ENCODE assay signal across 23 cellular contexts in the genomic region with DNA sequence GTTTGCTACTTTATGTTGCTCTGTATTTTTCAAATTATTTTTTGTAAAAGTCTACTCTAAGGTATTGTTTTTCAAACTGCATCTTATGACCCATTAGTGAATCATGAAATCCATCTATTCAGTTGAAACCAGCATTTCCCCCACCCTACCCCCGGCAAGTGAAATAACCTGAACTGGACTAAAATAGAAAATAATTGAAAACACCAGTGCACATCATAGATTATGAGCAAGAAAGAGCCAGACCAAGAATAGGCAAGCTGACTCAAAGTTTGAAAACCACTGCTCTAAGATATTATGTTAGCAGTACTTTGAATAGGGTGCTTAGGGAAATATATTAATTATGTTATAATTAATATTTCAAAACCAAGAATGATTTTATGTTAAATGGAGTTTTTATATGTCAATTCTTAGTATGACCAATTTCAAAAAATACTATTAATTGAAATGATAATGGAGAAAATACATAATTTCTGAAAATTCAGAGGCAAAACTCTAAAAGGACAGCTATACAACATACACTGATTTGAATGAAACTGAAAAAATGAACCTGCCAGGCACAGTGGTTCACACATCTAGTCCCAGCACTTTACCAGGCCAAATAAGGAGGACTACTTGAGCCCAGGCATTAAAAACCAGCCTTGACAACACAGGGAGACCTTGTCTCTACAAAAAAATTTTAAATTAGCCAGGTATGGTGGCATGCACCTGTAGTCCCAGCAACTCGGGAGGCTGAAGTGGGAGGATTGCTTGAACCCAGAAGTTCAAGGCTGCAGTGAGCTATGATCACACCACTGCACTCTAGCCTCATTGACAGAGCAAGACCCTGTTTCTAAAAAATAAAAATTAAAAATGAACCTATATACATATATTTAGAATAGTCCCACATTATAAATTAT.
DNase-seq lines count a peak whose midpoint lies in the region; ATAC-seq, FAIRE-seq and TF ChIP-seq lines count a peak whose summit lies in the region.
"Had no signal": no experiment of that assay in that cellular context is flagged by ENCODE, and none has a peak within 500 bp of the region (broad histone marks: within the 10 kb centered on the region; RNA-seq: fewer than 3 reads in every experiment).

No MANE protein-coding gene starts in this region.

- FAIRE-seq in A549 (lab: Jason Lieb, UNC): no peak

- POLR2A ChIA-PET in A549 (lab: Yijun Ruan, JAX): no interaction called here
- POLR2A ChIA-PET in A673 (lab: Charles Lee; ENCODE audit: low non-redundant PET): no interaction called here

- intact Hi-C loops in A673 (cut with micrococcal nuclease; ENCODE audit: unreplicated experiment): no loop called here

- no TSS peak for BruUV-seq in A673 (replicated peaks; lab: Mats Ljungman, UMichigan)

- H3K36me3 ChIP-seq in adipocyte (ENCODE audit: control insufficient read depth, insufficient read depth, low read length, severe bottlenecking): no peaks in the 10 kb centered on the region
- no peaks in the 10 kb centered on the region for H3K36me3 ChIP-seq in A673 (ENCODE audit: insufficient read depth, low read length, poor library complexity, severe bottlenecking)
- H3K36me3 ChIP-seq: upper lobe of left lung had no signal

- no peak overlapping the region for H3K27ac ChIP-seq in A549
- no peak overlapping the region for H3K27ac ChIP-seq in A673 (ENCODE audit: low read depth, low read length, poor library complexity, severe bottlenecking)
- H3K27ac ChIP-seq: hepatocyte had no signal

- no peak for TF ChIP-seq EP300 in A549 (IDR thresholded peaks at IDR 0.05)

- TF ChIP-seq POLR2A in A549 (IDR thresholded peaks at IDR 0.05; ENCODE audit: low read length): no peak

- no peak for ATAC-seq in A549
- peak; percentile 43 for ATAC-seq in HG02759 (IDR thresholded peaks at IDR 0.05; ENCODE audit: unreplicated experiment)
- ATAC-seq in effector memory CD8-positive, alpha-beta T cell (replicated peaks): no peak
- ATAC-seq: natural killer cell treated with Interleukin-12 subunit alpha and Interleukin-12 subunit beta and Interleukin-15 and Interleukin-18, amount 100 ng/mL, for 72 hours; Panc1 had no signal

- TF ChIP-seq CTCF in A549 (IDR thresholded peaks at IDR 0.05): no peak
- no peak for TF ChIP-seq CTCF in GM13976 (IDR thresholded peaks at IDR 0.05; ENCODE audit: borderline replicate concordance, control extremely low read depth, extremely low read depth, insufficient read depth, missing control alignments)
- no peak for TF ChIP-seq CTCF in A673 (conservative IDR thresholded peaks at IDR 0.05; ENCODE audit: low read depth, low read length)

- no peak for TF ChIP-seq RAD21 in A549 (conservative IDR thresholded peaks at IDR 0.05 in 1 of 2, IDR thresholded peaks at IDR 0.05 in 1 of 2)

- H3K9me3 Mint-ChIP-seq in effector memory CD8-positive, alpha-beta T cell: no peaks in the 10 kb centered on the region
- H3K9me3 Mint-ChIP-seq: natural killer cell treated with Interleukin-12 subunit alpha and Interleukin-12 subunit beta and Interleukin-15 and Interleukin-18, amount 100 ng/mL, for 72 hours had no signal

- H3K4me1 ChIP-seq in A549: peaks cover 37% of the 10 kb centered on the region
- H3K4me1 ChIP-seq in adipocyte (ENCODE audit: control insufficient read depth, insufficient read depth, low read length): peaks cover 32% of the 10 kb centered on the region
- no peaks in the 10 kb centered on the region for H3K4me1 ChIP-seq in A673 (ENCODE audit: insufficient read depth, low read length, poor library complexity, severe bottlenecking)

- in situ Hi-C loops in GM13976 (cut with MboI; ENCODE audit: low sequenced_read_pairs, unreplicated experiment): no loop called here

- no peak for DNase-seq in A549 (ENCODE audit: low read depth in 1 of 2, low spot score in 1 of 2)
- DNase-seq in GM13976 (ENCODE audit: low spot score): peak; percentile 36
- no peak for DNase-seq in adipocyte (ENCODE audit: low read depth)
- no peak for DNase-seq in SHP77 (lab: John Stamatoyannopoulos, UW)
- DNase-seq in A673 (ENCODE audit: low spot score): no peak
- DNase-seq in effector memory CD8-positive, alpha-beta T cell: no peak
- DNase-seq in NCI-H1436 treated with DMSO at 0.1 percent for 48 hours (lab: John Stamatoyannopoulos, UW): no peak
- DNase-seq: activated CD4-positive, alpha-beta T cell treated with anti-CD3 and anti-CD28 coated beads for 48 hours; activated CD8-positive, alpha-beta memory T cell treated with anti-CD3 and anti-CD28 coated beads, Interleukin-2, amount 50 U/mL, for 4 hours; anterior cingulate cortex; cerebellar nuclear complex; effector memory CD4-positive, alpha-beta T cell; KG1; NCI-H1092; NCI-H774; stimulated activated CD4-positive, alpha-beta T cell treated with anti-CD3 and anti-CD28 coated beads, Interleukin-12 subunit alpha, Interleukin-12 subunit beta, amount 100 ng/mL, for 4 hours; stimulated activated naive CD4-positive, alpha-beta T cell; upper lobe of left lung had no signal

- no peak overlapping the region for H3K27ac Mint-ChIP-seq in effector memory CD8-positive, alpha-beta T cell
- H3K27ac Mint-ChIP-seq: natural killer cell treated with Interleukin-12 subunit alpha and Interleukin-12 subunit beta and Interleukin-15 and Interleukin-18, amount 100 ng/mL, for 72 hours had no signal

- H3K4me3 ChIP-seq in A549 (no peak overlapping the region), adipocyte (ENCODE audit: low read length) (peak overlapping the region; percentile 50), A673 (ENCODE audit: low read depth, low read length, poor library complexity, severe bottlenecking) (no peak overlapping the region)
- H3K4me3 ChIP-seq: hepatocyte, upper lobe of left lung had no signal

- peaks cover 0 to under 1% of the 10 kb centered on the region in 2 donors for H3K4me1 Mint-ChIP-seq in effector memory CD8-positive, alpha-beta T cell (ENCODE audit: low read depth in 2 of 2)

- no peaks in the 10 kb centered on the region for H3K27me3 Mint-ChIP-seq in effector memory CD8-positive, alpha-beta T cell
- H3K27me3 Mint-ChIP-seq: natural killer cell treated with Interleukin-12 subunit alpha and Interleukin-12 subunit beta and Interleukin-15 and Interleukin-18, amount 100 ng/mL, for 72 hours had no signal

- H3K9me3 ChIP-seq in A549 (no peaks in the 10 kb centered on the region), adipocyte (ENCODE audit: control insufficient read depth, low read length) (no peaks in the 10 kb centered on the region), A673 (ENCODE audit: low read depth, low read length, poor library complexity, severe bottlenecking) (no peaks in the 10 kb centered on the region)
- H3K9me3 ChIP-seq: Caco-2, upper lobe of left lung had no signal

- peak overlapping the region; percentile 68 for H3K4me2 ChIP-seq in A549
- H3K4me2 ChIP-seq: hepatocyte had no signal

- CTCF ChIA-PET in A549 (lab: Yijun Ruan, JAX) (no interaction called here), A673 (lab: Charles Lee) (no interaction called here)

- WGBS in A549 (ENCODE audit: missing lambda C conversion rate): 83% methylated on average over 2 of the region's 2 CpGs

- H3K9ac ChIP-seq in adipocyte (ENCODE audit: low read length): no peak overlapping the region

- no peaks in the 10 kb centered on the region for H3K36me3 Mint-ChIP-seq in effector memory CD8-positive, alpha-beta T cell (ENCODE audit: insufficient read depth)
- H3K36me3 Mint-ChIP-seq: natural killer cell treated with Interleukin-12 subunit alpha and Interleukin-12 subunit beta and Interleukin-15 and Interleukin-18, amount 100 ng/mL, for 72 hours had no signal

- H3K27me3 ChIP-seq in adipocyte (replicated peaks; ENCODE audit: control insufficient read depth, insufficient read depth, low read length) (no peaks in the 10 kb centered on the region), A673 (replicated peaks; ENCODE audit: insufficient read depth, low read depth, low read length, poor library complexity) (no peaks in the 10 kb centered on the region)
- H3K27me3 ChIP-seq: hepatocyte, upper lobe of left lung had no signal

- no peak overlapping the region for H3K4me3 Mint-ChIP-seq in effector memory CD8-positive, alpha-beta T cell
- H3K4me3 Mint-ChIP-seq: natural killer cell treated with Interleukin-12 subunit alpha and Interleukin-12 subunit beta and Interleukin-15 and Interleukin-18, amount 100 ng/mL, for 72 hours had no signal

TF ChIP-seq in A549, 52 proteins besides CTCF, POLR2A, EP300 and RAD21:
- no peak for TF ChIP-seq FOSL2 (IDR thresholded peaks at IDR 0.05)
- no peak for TF ChIP-seq FOSL2 (CRISPR knock-in tag; IDR thresholded peaks at IDR 0.05)
- TF ChIP-seq CHD4 (IDR thresholded peaks at IDR 0.05; ENCODE audit: borderline replicate concordance): no peak
- no peak for TF ChIP-seq HOXA7 (CRISPR knock-in tag; IDR thresholded peaks at IDR 0.05)
- no peak for TF ChIP-seq TFCP2L1 (CRISPR knock-in tag; IDR thresholded peaks at IDR 0.05)
- no peak for TF ChIP-seq PHF8 (IDR thresholded peaks at IDR 0.05; ENCODE audit: borderline replicate concordance, low read depth)
- no peak for TF ChIP-seq USF2 (IDR thresholded peaks at IDR 0.05)
- TF ChIP-seq NFE2L2 (conservative IDR thresholded peaks at IDR 0.05; ENCODE audit: low read length): no peak
- no peak for TF ChIP-seq ESRRA (IDR thresholded peaks at IDR 0.05; ENCODE audit: borderline replicate concordance, low read length)
